ENCODE assay signal across 2 cellular contexts in the genomic region with DNA sequence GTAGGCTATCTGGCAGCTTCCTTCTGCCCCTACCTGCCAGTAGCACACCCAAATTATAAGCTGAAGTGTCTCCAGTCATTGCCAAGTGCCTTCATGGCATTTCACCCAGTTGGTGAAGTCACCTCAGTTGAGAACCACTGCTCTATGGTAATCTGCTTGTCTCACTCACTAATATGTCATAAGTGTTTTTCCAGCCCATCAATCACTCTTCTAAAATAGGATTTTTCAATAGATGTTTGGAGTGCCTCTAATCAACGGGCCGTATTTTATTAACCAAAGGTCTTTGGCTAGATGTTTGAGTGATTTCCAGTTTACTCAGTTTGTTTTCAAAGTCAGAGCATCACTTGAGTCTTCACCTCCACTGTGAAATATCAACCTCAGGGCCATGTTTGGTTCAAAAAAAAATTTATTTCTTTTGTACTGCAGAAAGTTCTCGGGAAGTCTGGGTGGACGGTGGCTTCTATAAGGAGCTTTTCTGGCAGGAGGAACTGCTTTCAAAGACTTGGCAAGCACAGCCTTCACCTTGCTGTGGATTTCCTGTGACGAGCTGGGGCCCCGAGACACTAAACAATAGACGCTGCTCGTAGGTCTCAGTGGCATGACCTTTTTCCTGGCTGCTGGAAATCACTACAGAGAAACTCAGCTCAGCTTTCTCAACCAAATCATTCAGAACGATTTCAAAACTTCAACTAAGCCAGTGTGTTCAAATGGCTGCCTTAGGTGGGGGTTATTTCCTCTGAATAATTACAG.
TF ChIP-seq lines count a peak whose summit lies in the region.

No MANE protein-coding gene starts in this region.

TF ChIP-seq in liver, 16 proteins besides CTCF, POLR2A, EP300 and RAD21:
- TF ChIP-seq FOXA2 (IDR thresholded peaks at IDR 0.05) (no peak), NR2F2 (IDR thresholded peaks at IDR 0.05) (peak; percentile 59)

TF ChIP-seq in HepG2, 621 proteins besides CTCF, POLR2A, EP300 and RAD21:
- TF ChIP-seq ZSCAN20 (CRISPR knock-in tag; IDR thresholded peaks at IDR 0.05; ENCODE audit: borderline replicate concordance) (no peak), KLF12 (CRISPR knock-in tag; IDR thresholded peaks at IDR 0.05; ENCODE audit: borderline replicate concordance) (no peak), SAFB2 (CRISPR knock-in tag; IDR thresholded peaks at IDR 0.05; ENCODE audit: borderline replicate concordance, low read depth) (no peak), ZNF296 (CRISPR knock-in tag; conservative IDR thresholded peaks at IDR 0.05) (no peak), ARNT2 (CRISPR knock-in tag; IDR thresholded peaks at IDR 0.05; ENCODE audit: low read depth) (no peak), U2AF1 (optimal IDR thresholded peaks at IDR 0.05; ENCODE audit: low read depth, low read length) (no peak), ZNF747 (CRISPR knock-in tag; IDR thresholded peaks at IDR 0.05; ENCODE audit: borderline replicate concordance) (no peak), PCBP1 (IDR thresholded peaks at IDR 0.05; ENCODE audit: borderline replicate concordance, low read depth, low read length) (no peak), XRCC5 (optimal IDR thresholded peaks at IDR 0.05; ENCODE audit: low read length) (no peak), PHF21A (CRISPR knock-in tag; IDR thresholded peaks at IDR 0.05) (no peak), KDM4B (CRISPR knock-in tag; IDR thresholded peaks at IDR 0.05) (no peak), JDP2 (CRISPR knock-in tag; IDR thresholded peaks at IDR 0.05; ENCODE audit: borderline replicate concordance) (no peak), NCOA1 (CRISPR knock-in tag; IDR thresholded peaks at IDR 0.05) (no peak), ZBTB7B (CRISPR knock-in tag; IDR thresholded peaks at IDR 0.05) (no peak)
- TF ChIP-seq, protein P1, sequence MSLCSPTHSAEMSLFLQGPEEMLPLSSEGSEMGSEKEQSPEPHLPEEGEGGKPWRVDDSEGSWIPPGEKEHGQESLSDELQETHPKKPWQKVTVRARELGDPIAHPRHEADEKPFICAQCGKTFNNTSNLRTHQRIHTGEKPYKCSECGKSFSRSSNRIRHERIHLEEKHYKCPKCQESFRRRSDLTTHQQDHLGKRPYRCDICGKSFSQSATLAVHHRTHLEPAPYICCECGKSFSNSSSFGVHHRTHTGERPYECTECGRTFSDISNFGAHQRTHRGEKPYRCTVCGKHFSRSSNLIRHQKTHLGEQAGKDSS (CRISPR knock-in tag; IDR thresholded peaks at IDR 0.05; ENCODE audit: borderline replicate concordance, low read depth): no peak
- TF ChIP-seq, protein P2, sequence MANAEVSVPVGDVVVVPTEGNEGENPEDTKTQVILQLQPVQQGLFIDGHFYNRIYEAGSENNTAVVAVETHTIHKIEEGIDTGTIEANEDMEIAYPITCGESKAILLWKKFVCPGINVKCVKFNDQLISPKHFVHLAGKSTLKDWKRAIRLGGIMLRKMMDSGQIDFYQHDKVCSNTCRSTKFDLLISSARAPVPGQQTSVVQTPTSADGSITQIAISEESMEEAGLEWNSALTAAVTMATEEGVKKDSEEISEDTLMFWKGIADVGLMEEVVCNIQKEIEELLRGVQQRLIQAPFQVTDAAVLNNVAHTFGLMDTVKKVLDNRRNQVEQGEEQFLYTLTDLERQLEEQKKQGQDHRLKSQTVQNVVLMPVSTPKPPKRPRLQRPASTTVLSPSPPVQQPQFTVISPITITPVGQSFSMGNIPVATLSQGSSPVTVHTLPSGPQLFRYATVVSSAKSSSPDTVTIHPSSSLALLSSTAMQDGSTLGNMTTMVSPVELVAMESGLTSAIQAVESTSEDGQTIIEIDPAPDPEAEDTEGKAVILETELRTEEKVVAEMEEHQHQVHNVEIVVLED (CRISPR knock-in tag; IDR thresholded peaks at IDR 0.05; ENCODE audit: borderline replicate concordance): no peak
